1 cellular context compared by ENCODE assay signal in the genomic region with DNA sequence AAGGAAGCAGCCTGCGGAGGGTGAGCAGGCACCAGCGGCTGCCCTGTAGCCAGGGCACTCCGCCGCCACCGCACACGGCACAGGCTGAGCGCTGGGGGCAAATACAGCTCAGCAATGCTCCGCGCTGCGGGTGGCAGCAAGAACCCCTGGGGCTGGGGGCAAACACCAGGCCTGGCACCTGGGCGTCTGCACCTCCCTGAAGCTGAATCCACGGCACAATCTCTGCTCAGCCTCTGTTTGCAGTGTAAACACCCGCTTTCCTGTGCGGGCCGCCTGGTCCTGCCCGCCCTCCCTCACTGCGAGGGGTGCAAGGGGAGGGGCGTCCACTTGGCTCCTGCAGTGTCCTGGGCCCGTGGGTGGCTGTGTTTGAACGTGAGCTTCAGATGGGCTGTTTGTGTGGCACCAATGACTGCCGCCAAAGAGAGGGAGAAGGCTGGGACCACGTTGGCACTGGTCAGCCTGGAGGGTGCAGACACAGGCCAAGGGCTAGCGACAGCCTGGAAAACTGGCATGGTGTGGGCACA.
TF ChIP-seq lines count a peak whose summit lies in the region.

No MANE protein-coding gene starts in this region.

TF ChIP-seq in HepG2, 621 proteins besides CTCF, POLR2A, EP300 and RAD21 (continued from another document and continues in another):
- TF ChIP-seq, protein P1, sequence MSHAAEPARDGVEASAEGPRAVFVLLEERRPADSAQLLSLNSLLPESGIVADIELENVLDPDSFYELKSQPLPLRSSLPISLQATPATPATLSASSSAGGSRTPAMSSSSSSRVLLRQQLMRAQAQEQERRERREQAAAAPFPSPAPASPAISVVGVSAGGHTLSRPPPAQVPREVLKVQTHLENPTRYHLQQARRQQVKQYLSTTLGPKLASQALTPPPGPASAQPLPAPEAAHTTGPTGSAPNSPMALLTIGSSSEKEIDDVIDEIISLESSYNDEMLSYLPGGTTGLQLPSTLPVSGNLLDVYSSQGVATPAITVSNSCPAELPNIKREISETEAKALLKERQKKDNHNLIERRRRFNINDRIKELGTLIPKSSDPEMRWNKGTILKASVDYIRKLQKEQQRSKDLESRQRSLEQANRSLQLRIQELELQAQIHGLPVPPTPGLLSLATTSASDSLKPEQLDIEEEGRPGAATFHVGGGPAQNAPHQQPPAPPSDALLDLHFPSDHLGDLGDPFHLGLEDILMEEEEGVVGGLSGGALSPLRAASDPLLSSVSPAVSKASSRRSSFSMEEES (CRISPR knock-in tag; IDR thresholded peaks at IDR 0.05): no peak
- TF ChIP-seq, protein P2, sequence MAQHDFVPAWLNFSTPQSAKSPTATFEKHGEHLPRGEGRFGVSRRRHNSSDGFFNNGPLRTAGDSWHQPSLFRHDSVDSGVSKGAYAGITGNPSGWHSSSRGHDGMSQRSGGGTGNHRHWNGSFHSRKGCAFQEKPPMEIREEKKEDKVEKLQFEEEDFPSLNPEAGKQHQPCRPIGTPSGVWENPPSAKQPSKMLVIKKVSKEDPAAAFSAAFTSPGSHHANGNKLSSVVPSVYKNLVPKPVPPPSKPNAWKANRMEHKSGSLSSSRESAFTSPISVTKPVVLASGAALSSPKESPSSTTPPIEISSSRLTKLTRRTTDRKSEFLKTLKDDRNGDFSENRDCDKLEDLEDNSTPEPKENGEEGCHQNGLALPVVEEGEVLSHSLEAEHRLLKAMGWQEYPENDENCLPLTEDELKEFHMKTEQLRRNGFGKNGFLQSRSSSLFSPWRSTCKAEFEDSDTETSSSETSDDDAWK (CRISPR knock-in tag; IDR thresholded peaks at IDR 0.05): no peak
- TF ChIP-seq MTERF4 (CRISPR knock-in tag; IDR thresholded peaks at IDR 0.05) (no peak), SCMH1 (CRISPR knock-in tag; IDR thresholded peaks at IDR 0.05; ENCODE audit: borderline replicate concordance) (no peak), CEBPB (IDR thresholded peaks at IDR 0.05; ENCODE audit: borderline replicate concordance, low read depth, low read length) (no peak), ZKSCAN5 (CRISPR knock-in tag; IDR thresholded peaks at IDR 0.05) (no peak), RFX5 (IDR thresholded peaks at IDR 0.05; ENCODE audit: low read depth, low read length) (no peak), ZNF143 (CRISPR knock-in tag; IDR thresholded peaks at IDR 0.05) (no peak), GLMP (CRISPR knock-in tag; IDR thresholded peaks at IDR 0.05; ENCODE audit: borderline replicate concordance) (no peak), STAT5B (CRISPR knock-in tag; IDR thresholded peaks at IDR 0.05) (no peak), PAWR (CRISPR knock-in tag; IDR thresholded peaks at IDR 0.05; ENCODE audit: borderline replicate concordance) (no peak), CBFB (CRISPR knock-in tag; IDR thresholded peaks at IDR 0.05) (no peak), ZNF782 (CRISPR knock-in tag; IDR thresholded peaks at IDR 0.05; ENCODE audit: borderline replicate concordance) (no peak), ZNF570 (CRISPR knock-in tag; IDR thresholded peaks at IDR 0.05; ENCODE audit: borderline replicate concordance) (no peak), ZC3H13 (CRISPR knock-in tag; IDR thresholded peaks at IDR 0.05) (0 out of 2 replicates have a peak, but pooled peaks have one; percentile 60), ZNF12 (CRISPR knock-in tag; IDR thresholded peaks at IDR 0.05) (no peak), SOX6 (IDR thresholded peaks at IDR 0.05) (no peak), SOX6 (CRISPR knock-in tag; IDR thresholded peaks at IDR 0.05) (peak; percentile 71), ZNF333 (CRISPR knock-in tag; IDR thresholded peaks at IDR 0.05; ENCODE audit: borderline replicate concordance) (0 out of 2 replicates have a peak, but pooled peaks have one; percentile 57), ZNF512B (CRISPR knock-in tag; IDR thresholded peaks at IDR 0.05; ENCODE audit: borderline replicate concordance) (peak; percentile 78; the same call in 1 of the 2 replicates), DNMT1 (CRISPR knock-in tag; IDR thresholded peaks at IDR 0.05) (0 out of 2 replicates have a peak, but pooled peaks have one; percentile 46), BORCS8-MEF2B (CRISPR knock-in tag; IDR thresholded peaks at IDR 0.05) (no peak), ZNF619 (CRISPR knock-in tag; IDR thresholded peaks at IDR 0.05) (no peak), SMARCE1 (IDR thresholded peaks at IDR 0.05; ENCODE audit: borderline replicate concordance) (no peak), HNF1A (IDR thresholded peaks at IDR 0.05; ENCODE audit: low read depth) (no peak), HNF1A (CRISPR knock-in tag; IDR thresholded peaks at IDR 0.05; ENCODE audit: borderline replicate concordance) (no peak), IKZF5 (CRISPR knock-in tag; IDR thresholded peaks at IDR 0.05) (no peak), NFAT5 (CRISPR knock-in tag; IDR thresholded peaks at IDR 0.05) (no peak)
- TF ChIP-seq, protein P3, sequence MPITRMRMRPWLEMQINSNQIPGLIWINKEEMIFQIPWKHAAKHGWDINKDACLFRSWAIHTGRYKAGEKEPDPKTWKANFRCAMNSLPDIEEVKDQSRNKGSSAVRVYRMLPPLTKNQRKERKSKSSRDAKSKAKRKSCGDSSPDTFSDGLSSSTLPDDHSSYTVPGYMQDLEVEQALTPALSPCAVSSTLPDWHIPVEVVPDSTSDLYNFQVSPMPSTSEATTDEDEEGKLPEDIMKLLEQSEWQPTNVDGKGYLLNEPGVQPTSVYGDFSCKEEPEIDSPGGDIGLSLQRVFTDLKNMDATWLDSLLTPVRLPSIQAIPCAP (CRISPR knock-in tag; IDR thresholded peaks at IDR 0.05; ENCODE audit: low read depth): no peak
- TF ChIP-seq, protein P4, sequence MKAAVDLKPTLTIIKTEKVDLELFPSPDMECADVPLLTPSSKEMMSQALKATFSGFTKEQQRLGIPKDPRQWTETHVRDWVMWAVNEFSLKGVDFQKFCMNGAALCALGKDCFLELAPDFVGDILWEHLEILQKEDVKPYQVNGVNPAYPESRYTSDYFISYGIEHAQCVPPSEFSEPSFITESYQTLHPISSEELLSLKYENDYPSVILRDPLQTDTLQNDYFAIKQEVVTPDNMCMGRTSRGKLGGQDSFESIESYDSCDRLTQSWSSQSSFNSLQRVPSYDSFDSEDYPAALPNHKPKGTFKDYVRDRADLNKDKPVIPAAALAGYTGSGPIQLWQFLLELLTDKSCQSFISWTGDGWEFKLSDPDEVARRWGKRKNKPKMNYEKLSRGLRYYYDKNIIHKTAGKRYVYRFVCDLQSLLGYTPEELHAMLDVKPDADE (CRISPR knock-in tag; IDR thresholded peaks at IDR 0.05): no peak
- TF ChIP-seq, protein P5, sequence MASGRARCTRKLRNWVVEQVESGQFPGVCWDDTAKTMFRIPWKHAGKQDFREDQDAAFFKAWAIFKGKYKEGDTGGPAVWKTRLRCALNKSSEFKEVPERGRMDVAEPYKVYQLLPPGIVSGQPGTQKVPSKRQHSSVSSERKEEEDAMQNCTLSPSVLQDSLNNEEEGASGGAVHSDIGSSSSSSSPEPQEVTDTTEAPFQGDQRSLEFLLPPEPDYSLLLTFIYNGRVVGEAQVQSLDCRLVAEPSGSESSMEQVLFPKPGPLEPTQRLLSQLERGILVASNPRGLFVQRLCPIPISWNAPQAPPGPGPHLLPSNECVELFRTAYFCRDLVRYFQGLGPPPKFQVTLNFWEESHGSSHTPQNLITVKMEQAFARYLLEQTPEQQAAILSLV (CRISPR knock-in tag; IDR thresholded peaks at IDR 0.05; ENCODE audit: borderline replicate concordance): 0 out of 2 replicates have a peak, but pooled peaks have one; percentile 41
